ENCODE assay signal across 32 cellular contexts in the genomic region with DNA sequence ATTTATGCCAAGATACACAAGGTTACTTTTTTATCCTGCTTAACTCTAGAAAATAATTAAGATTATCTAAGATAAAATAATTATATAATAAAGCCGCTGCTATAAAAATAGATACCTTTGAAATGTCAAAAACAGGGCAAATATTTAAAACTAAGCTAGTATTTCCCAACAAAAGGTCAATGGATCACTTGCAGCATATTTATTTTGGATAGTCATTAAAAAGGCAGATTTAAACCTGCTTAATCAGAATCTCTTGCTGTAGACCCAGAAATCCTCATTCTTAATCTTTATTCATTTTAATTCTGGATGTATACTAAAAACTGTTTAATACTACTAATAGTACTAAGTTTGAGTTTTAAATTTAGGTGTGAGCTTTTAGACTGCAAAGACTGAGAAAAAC.
"Had no signal": no experiment of that assay in that cellular context is flagged by ENCODE, and none has a peak within 500 bp of the region (broad histone marks: within the 10 kb centered on the region; RNA-seq: fewer than 3 reads in every experiment).

No MANE protein-coding gene starts in this region.

- H3K9me3 ChIP-seq: Peyer's patch, SJSA1, SK-N-SH had no signal

- H3K9me2 ChIP-seq: SK-N-SH had no signal

- H3K27ac ChIP-seq: Peyer's patch, SJSA1 had no signal

- H3K4me1 Mint-ChIP-seq: activated B cell treated with CpG ODN at 0.5 μM for 24 hours; activated CD4-positive, alpha-beta memory T cell treated with anti-CD3 and anti-CD28 coated beads, Interleukin-2, amount 10 ng/mL, durations not matched to agents 7 days and 5 days; activated CD8-positive, alpha-beta memory T cell treated with anti-CD3 and anti-CD28 coated beads, Interleukin-2, amount 10 ng/mL, durations not matched to agents 7 days and 5 days; activated naive CD4-positive, alpha-beta T cell treated with anti-CD3 and anti-CD28 coated beads, Interleukin-2, amount 10 ng/mL, durations not matched to agents 7 days and 5 days; activated naive CD8-positive, alpha-beta T cell treated with anti-CD3 and anti-CD28 coated beads, Interleukin-2, amount 50 U/mL, for 24 hours; brain had no signal

- H3K9me3 Mint-ChIP-seq: activated B cell treated with CpG ODN at 0.5 μM for 24 hours; activated CD4-positive, alpha-beta memory T cell treated with anti-CD3 and anti-CD28 coated beads, Interleukin-2, amount 10 ng/mL, durations not matched to agents 7 days and 5 days; activated naive CD4-positive, alpha-beta T cell treated with anti-CD3 and anti-CD28 coated beads, Interleukin-2, amount 10 ng/mL, durations not matched to agents 7 days and 5 days; activated naive CD8-positive, alpha-beta T cell treated with anti-CD3 and anti-CD28 coated beads, Interleukin-2, amount 50 U/mL, for 24 hours; brain; T-helper 1 cell treated with Interleukin-12 subunit alpha and Interleukin-12 subunit beta and Interleukin-4 antibody, amounts not matched to agents 30 μg/mL and 1 μg/mL, for 36 hours; T-helper 2 cell treated with Interferon-gamma antibody and Interleukin-4, amounts not matched to agents 5 μg/mL and 100 μg/mL, for 36 hours had no signal

- H3K27ac Mint-ChIP-seq: activated B cell treated with CpG ODN at 0.5 μM for 24 hours; activated CD4-positive, alpha-beta memory T cell treated with anti-CD3 and anti-CD28 coated beads, Interleukin-2, amount 10 ng/mL, durations not matched to agents 7 days and 5 days; activated CD8-positive, alpha-beta memory T cell treated with anti-CD3 and anti-CD28 coated beads, Interleukin-2, amount 10 ng/mL, durations not matched to agents 7 days and 5 days; activated naive CD4-positive, alpha-beta T cell treated with anti-CD3 and anti-CD28 coated beads, Interleukin-2, amount 10 ng/mL, durations not matched to agents 7 days and 5 days; activated naive CD8-positive, alpha-beta T cell; activated naive CD8-positive, alpha-beta T cell treated with anti-CD3 and anti-CD28 coated beads, Interleukin-2, amount 50 U/mL, for 24 hours; brain; T-helper 1 cell treated with Interleukin-12 subunit alpha and Interleukin-12 subunit beta and Interleukin-4 antibody, amounts not matched to agents 30 μg/mL and 1 μg/mL, for 36 hours; T-helper 2 cell treated with Interferon-gamma antibody and Interleukin-4, amounts not matched to agents 5 μg/mL and 100 μg/mL, for 36 hours had no signal

- H3K4me2 ChIP-seq: SK-N-SH had no signal

- H3K9ac ChIP-seq: SK-N-SH had no signal

- DNase-seq: activated B cell treated with CpG ODN at 0.5 μM for 24 hours; activated CD4-positive, alpha-beta memory T cell treated with anti-CD3 and anti-CD28 coated beads, Interleukin-2, amount 10 ng/mL, durations not matched to agents 7 days and 5 days; activated CD4-positive, alpha-beta T cell treated with anti-CD3 and anti-CD28 coated beads for 4 hours; activated CD4-positive, CD25-positive, alpha-beta regulatory T cell treated with anti-CD3 and anti-CD28 coated beads, Interleukin-2, amount 50 U/mL, for 72 hours; activated CD8-positive, alpha-beta memory T cell treated with anti-CD3 and anti-CD28 coated beads for 24 hours; activated CD8-positive, alpha-beta memory T cell treated with anti-CD3 and anti-CD28 coated beads, Interleukin-2, amount 10 ng/mL, durations not matched to agents 7 days and 5 days; activated CD8-positive, alpha-beta memory T cell treated with anti-CD3 and anti-CD28 coated beads, Interleukin-2, amount 50 U/mL, for 48 hours; activated effector memory CD4-positive, alpha-beta T cell treated with Interleukin-2 at 50 U/mL for 16 hours; activated naive CD4-positive, alpha-beta T cell treated with anti-CD3 and anti-CD28 coated beads, Interleukin-2, amount 10 ng/mL, durations not matched to agents 7 days and 5 days; activated naive CD8-positive, alpha-beta T cell treated with anti-CD3 and anti-CD28 coated beads, Interleukin-2, amount 50 U/mL, for 24 hours; activated T-cell treated with anti-CD3 and anti-CD28 coated beads, Interleukin-2, amount 50 U/mL, for 48 hours; anterior cingulate cortex; central memory CD4-positive, alpha-beta T cell; MM.1S; MV-4-11; NCI-H1092; NCI-H1436 treated with DMSO at 0.1 percent for 48 hours; NCI-H1694 treated with DMSO at 0.1 percent for 48 hours; NCI-H2029; NCI-H345; NCI-H524 treated with DMSO at 0.1 percent for 48 hours; NK-92 treated with Interleukin-12 subunit alpha and Interleukin-12 subunit beta, amount 100 ng/mL, for 24 hours; PC-3; Peyer's patch; RPMI8226; SHP77 treated with DMSO at 0.1 percent for 48 hours; SK-N-SH had no signal

- H3K4me3 Mint-ChIP-seq: activated B cell treated with CpG ODN at 0.5 μM for 24 hours; activated CD4-positive, alpha-beta memory T cell treated with anti-CD3 and anti-CD28 coated beads, Interleukin-2, amount 10 ng/mL, durations not matched to agents 7 days and 5 days; activated CD8-positive, alpha-beta memory T cell treated with anti-CD3 and anti-CD28 coated beads, Interleukin-2, amount 10 ng/mL, durations not matched to agents 7 days and 5 days; activated naive CD4-positive, alpha-beta T cell treated with anti-CD3 and anti-CD28 coated beads, Interleukin-2, amount 10 ng/mL, durations not matched to agents 7 days and 5 days; activated naive CD8-positive, alpha-beta T cell; activated naive CD8-positive, alpha-beta T cell treated with anti-CD3 and anti-CD28 coated beads, Interleukin-2, amount 50 U/mL, for 24 hours; brain; T-helper 1 cell treated with Interleukin-12 subunit alpha and Interleukin-12 subunit beta and Interleukin-4 antibody, amounts not matched to agents 30 μg/mL and 1 μg/mL, for 36 hours; T-helper 2 cell treated with Interferon-gamma antibody and Interleukin-4, amounts not matched to agents 5 μg/mL and 100 μg/mL, for 36 hours had no signal

- H3K36me3 Mint-ChIP-seq: activated CD8-positive, alpha-beta memory T cell treated with anti-CD3 and anti-CD28 coated beads, Interleukin-2, amount 10 ng/mL, durations not matched to agents 7 days and 5 days; activated naive CD4-positive, alpha-beta T cell treated with anti-CD3 and anti-CD28 coated beads, Interleukin-2, amount 10 ng/mL, durations not matched to agents 7 days and 5 days; activated naive CD8-positive, alpha-beta T cell; brain had no signal

- H3K27me3 ChIP-seq: Peyer's patch, SJSA1 had no signal

- H3K4me1 ChIP-seq: Peyer's patch, SJSA1 had no signal

- H3K36me3 ChIP-seq: Peyer's patch, SJSA1 had no signal

- ATAC-seq: activated CD8-positive, alpha-beta memory T cell treated with anti-CD3 and anti-CD28 coated beads, Interleukin-2, amount 10 ng/mL, durations not matched to agents 7 days and 5 days; activated naive CD8-positive, alpha-beta T cell treated with anti-CD3 and anti-CD28 coated beads, Interleukin-2, amount 50 U/mL, for 24 hours; PC-3 had no signal

- H3K27me3 Mint-ChIP-seq: activated CD4-positive, alpha-beta memory T cell treated with anti-CD3 and anti-CD28 coated beads, Interleukin-2, amount 10 ng/mL, durations not matched to agents 7 days and 5 days; activated naive CD4-positive, alpha-beta T cell treated with anti-CD3 and anti-CD28 coated beads, Interleukin-2, amount 10 ng/mL, durations not matched to agents 7 days and 5 days; brain had no signal

- H3K4me3 ChIP-seq: Peyer's patch, SJSA1 had no signal
